In genomic region chr15:67080118-67080899, GRCh38 we compare ENCODE assay signal across 8 cellular contexts. TPM values are rescaled to one million over a fixed set of nuclear protein-coding genes. Genes with fewer than 3 reads are reported as not detected.
A peak's percentile ranks its signal among the peaks of the same experiment; 100 is the strongest.
DNase-seq lines count a peak whose midpoint lies in the region; ATAC-seq and TF ChIP-seq lines count a peak whose summit lies in the region.

No MANE protein-coding gene starts in this region.

- DNase-seq in T-helper 1 cell: no peak
- DNase-seq in activated naive CD8-positive, alpha-beta T cell treated with anti-CD3 and anti-CD28 coated beads, Interleukin-2, amount 50 U/mL, for 24 hours: no peak
- DNase-seq in right cardiac atrium: peak; percentile 40 to 83 (median 73)
- no peak for DNase-seq in suprapubic skin (ENCODE audit: low spot score in 2 of 2)
- no peak for DNase-seq in central memory CD4-positive, alpha-beta T cell

- intact Hi-C loops in right cardiac atrium (cut with DNase I): no loop called here

- no peaks in the 10 kb centered on the region for H3K27me3 Mint-ChIP-seq in T-helper 1 cell treated with Interleukin-12 subunit alpha and Interleukin-12 subunit beta and Interleukin-4 antibody, amounts not matched to agents 30 μg/mL and 1 μg/mL, for 36 hours (ENCODE audit: low read depth)
- H3K27me3 Mint-ChIP-seq in activated naive CD8-positive, alpha-beta T cell treated with anti-CD3 and anti-CD28 coated beads, Interleukin-2, amount 50 U/mL, for 24 hours: no peaks in the 10 kb centered on the region

- H3K4me1 ChIP-seq in right cardiac atrium (ENCODE audit: control insufficient read depth, insufficient read depth, low read length) (peaks cover 37% of the 10 kb centered on the region), suprapubic skin (peaks cover 86% of the 10 kb centered on the region)

- H3K4me1 Mint-ChIP-seq in T-helper 1 cell treated with Interleukin-12 subunit alpha and Interleukin-12 subunit beta and Interleukin-4 antibody, amounts not matched to agents 30 μg/mL and 1 μg/mL, for 36 hours (ENCODE audit: low read depth): peaks cover 90% of the 10 kb centered on the region
- peaks cover 93% of the 10 kb centered on the region for H3K4me1 Mint-ChIP-seq in activated naive CD8-positive, alpha-beta T cell treated with anti-CD3 and anti-CD28 coated beads, Interleukin-2, amount 50 U/mL, for 24 hours

- WGBS in right cardiac atrium: 44% methylated on average over 12 of the region's 12 CpGs
- 37% methylated on average over 12 of the region's 12 CpGs for WGBS in suprapubic skin

- no peak for TF ChIP-seq CTCF in suprapubic skin (IDR thresholded peaks at IDR 0.05)

- peak overlapping the region; percentile 50 for H3K4me3 Mint-ChIP-seq in T-helper 1 cell treated with Interleukin-12 subunit alpha and Interleukin-12 subunit beta and Interleukin-4 antibody, amounts not matched to agents 30 μg/mL and 1 μg/mL, for 36 hours
- H3K4me3 Mint-ChIP-seq in activated naive CD8-positive, alpha-beta T cell treated with anti-CD3 and anti-CD28 coated beads, Interleukin-2, amount 50 U/mL, for 24 hours: no peak overlapping the region

- no peaks in the 10 kb centered on the region for H3K9me3 ChIP-seq in right cardiac atrium (ENCODE audit: control insufficient read depth, low read length)
- H3K9me3 ChIP-seq in suprapubic skin: no peaks in the 10 kb centered on the region

- H3K36me3 Mint-ChIP-seq in T-helper 1 cell treated with Interleukin-12 subunit alpha and Interleukin-12 subunit beta and Interleukin-4 antibody, amounts not matched to agents 30 μg/mL and 1 μg/mL, for 36 hours (ENCODE audit: low read depth): peaks cover 76% of the 10 kb centered on the region
- H3K36me3 Mint-ChIP-seq in activated naive CD8-positive, alpha-beta T cell treated with anti-CD3 and anti-CD28 coated beads, Interleukin-2, amount 50 U/mL, for 24 hours (ENCODE audit: low read depth): peaks cover 14% of the 10 kb centered on the region

- no peak overlapping the region for H3K4me3 ChIP-seq in right cardiac atrium (ENCODE audit: low read length)
- H3K4me3 ChIP-seq in suprapubic skin: peak overlapping the region; percentile 2

- no peak for TF ChIP-seq POLR2A in suprapubic skin (IDR thresholded peaks at IDR 0.05)

- peak overlapping the region; percentile 97 for H3K27ac Mint-ChIP-seq in T-helper 1 cell treated with Interleukin-12 subunit alpha and Interleukin-12 subunit beta and Interleukin-4 antibody, amounts not matched to agents 30 μg/mL and 1 μg/mL, for 36 hours
- H3K27ac Mint-ChIP-seq in activated naive CD8-positive, alpha-beta T cell treated with anti-CD3 and anti-CD28 coated beads, Interleukin-2, amount 50 U/mL, for 24 hours: peak overlapping the region; percentile 75

- H3K27me3 ChIP-seq in right cardiac atrium (ENCODE audit: control insufficient read depth, insufficient read depth) (no peaks in the 10 kb centered on the region), suprapubic skin (no peaks in the 10 kb centered on the region)

- no peak for ATAC-seq in activated naive CD8-positive, alpha-beta T cell treated with anti-CD3 and anti-CD28 coated beads, Interleukin-2, amount 50 U/mL, for 24 hours
- ATAC-seq in right cardiac atrium (peak; percentile 70 to 86), HG03342 (IDR thresholded peaks at IDR 0.05; ENCODE audit: unreplicated experiment) (no peak), HG02642 (IDR thresholded peaks at IDR 0.05; ENCODE audit: poor library complexity, unreplicated experiment) (no peak)

- TF ChIP-seq EP300 in suprapubic skin (IDR thresholded peaks at IDR 0.05): no peak

- peaks cover 6% of the 10 kb centered on the region for H3K9me3 Mint-ChIP-seq in T-helper 1 cell treated with Interleukin-12 subunit alpha and Interleukin-12 subunit beta and Interleukin-4 antibody, amounts not matched to agents 30 μg/mL and 1 μg/mL, for 36 hours
- H3K9me3 Mint-ChIP-seq in activated naive CD8-positive, alpha-beta T cell treated with anti-CD3 and anti-CD28 coated beads, Interleukin-2, amount 50 U/mL, for 24 hours: peaks cover 3% of the 10 kb centered on the region

- H3K27ac ChIP-seq in right cardiac atrium (ENCODE audit: low read length) (peak overlapping the region; percentile 53), suprapubic skin (peak overlapping the region; percentile 47)

- no peaks in the 10 kb centered on the region for H3K36me3 ChIP-seq in suprapubic skin

RNA-seq across cellular contexts. Expression of gene SMAD3, which starts 14.9 kb away (rescaled TPM):
- total RNA-seq in right cardiac atrium (10 to 100 TPM; 29.2 to 40.5 (median 30.5) TPM), suprapubic skin (10 to 100 TPM; 41.9 to 94.9 (median 56.1) TPM)
- 9.9 TPM for polyA plus RNA-seq in right cardiac atrium

Comparison
In these comparisons a context has a peak if more than half of its experiments do, and no peak if none do; other contexts are left out.
1. DNase-seq: peak in right cardiac atrium (3 of 3); none in T-helper 1 cell (0 of 5), activated naive CD8-positive, alpha-beta T cell treated with anti-CD3 and anti-CD28 coated beads, Interleukin-2, amount 50 U/mL, for 24 hours (single experiment), suprapubic skin (0 of 2) and central memory CD4-positive, alpha-beta T cell (single experiment).
2. ATAC-seq: peak in right cardiac atrium (2 of 2); none in activated naive CD8-positive, alpha-beta T cell treated with anti-CD3 and anti-CD28 coated beads, Interleukin-2, amount 50 U/mL, for 24 hours (single experiment), HG03342 (single experiment) and HG02642 (single experiment).